In genomic region chr19:1590641-1591397, GRCh38 we compare ENCODE assay signal across 8 cellular contexts. TPM values are rescaled to one million over a fixed set of nuclear protein-coding genes. Genes with fewer than 3 reads are reported as not detected.
DNase-seq lines count a peak whose midpoint lies in the region; ATAC-seq and TF ChIP-seq lines count a peak whose summit lies in the region.

No MANE protein-coding gene starts in this region.

- peaks cover 23% of the 10 kb centered on the region for H3K36me3 Mint-ChIP-seq in activated CD8-positive, alpha-beta T cell treated with anti-CD3 and anti-CD28 coated beads for 36 hours (ENCODE audit: low read depth)
- H3K36me3 Mint-ChIP-seq in glutamatergic neuron (ENCODE audit: unreplicated experiment): peaks cover 4% of the 10 kb centered on the region

- TF ChIP-seq CTCF in IMR-90 (conservative IDR thresholded peaks at IDR 0.05; ENCODE audit: low read depth, low read length) (peak; percentile 37; the same call in 1 of the 2 replicates), glutamatergic neuron (IDR thresholded peaks at IDR 0.05; ENCODE audit: partially characterized antibody, unreplicated experiment) (no peak)
- no peak for TF ChIP-seq CTCF in activated CD8-positive, alpha-beta T cell treated with anti-CD3 and anti-CD28 coated beads for 36 hours (IDR thresholded peaks at IDR 0.05)

- H4K5ac ChIP-seq in IMR-90 (ENCODE audit: low read depth, low read length): no peak overlapping the region

- H3K27ac Mint-ChIP-seq in activated CD8-positive, alpha-beta T cell treated with anti-CD3 and anti-CD28 coated beads for 36 hours: peak overlapping the region; percentile 95
- peak overlapping the region; percentile 97 for H3K27ac Mint-ChIP-seq in glutamatergic neuron (ENCODE audit: unreplicated experiment)

- H3K36me3 ChIP-seq in IMR-90 (ENCODE audit: control insufficient read depth, insufficient read depth, low read length): peaks cover 8% of the 10 kb centered on the region

- WGBS in IMR-90 (ENCODE audit: extremely low coverage in 2 of 2, insufficient read length in 1 of 2), 2 experiments: 3% methylated on average over 3 of the region's 10 CpGs; no CpG with 5 or more reads in 1 of the 2 experiments

- no peak overlapping the region for H2BK120ac ChIP-seq in IMR-90 (ENCODE audit: low read depth, low read length)

- POLR2A ChIA-PET in IMR-90 (lab: Charles Lee; ENCODE audit: unreplicated experiment): interaction anchor here (0.5 kb wide), 1 partner anchor 118 kb away, joined by 3 read pairs; no protein-coding TSS in a partner anchor
- POLR2A ChIA-PET in activated CD8-positive, alpha-beta T cell treated with anti-CD3 and anti-CD28 coated beads for 36 hours (lab: Charles Lee): interaction anchor here (0.6 to 5.1 kb wide), 12 partner anchors 9 to 788 kb away, joined by 3 to 26 read pairs (median 4); partner anchors contain the start of genes TCF3 and UQCR11

- H3K23ac ChIP-seq in IMR-90 (ENCODE audit: low read depth, low read length): peak overlapping the region; percentile 86

- peak overlapping the region; percentile 98 for H3K14ac ChIP-seq in IMR-90 (replicated peaks; ENCODE audit: low read depth, low read length)

- H2AK5ac ChIP-seq in IMR-90 (ENCODE audit: low read depth, low read length): peak overlapping the region; percentile 96

- peaks cover 13 to 65% of the 10 kb centered on the region in 2 experiments for H3K79me1 ChIP-seq in IMR-90 (ENCODE audit: low read depth in 1 of 2, low read length in 2 of 2)

- peak overlapping the region; percentile 93 for H3K4me2 ChIP-seq in IMR-90 (ENCODE audit: low read depth, low read length)

- H3K4me1 ChIP-seq in IMR-90 (ENCODE audit: control insufficient read depth, insufficient read depth, low read length): peaks cover 11% of the 10 kb centered on the region

- H3K9ac ChIP-seq in IMR-90 (ENCODE audit: low read depth, low read length): peak overlapping the region; percentile 95

- H2BK5ac ChIP-seq in IMR-90 (ENCODE audit: low read depth, low read length, poor library complexity, severe bottlenecking): no peak overlapping the region

- H3K27me3 Mint-ChIP-seq in activated CD8-positive, alpha-beta T cell treated with anti-CD3 and anti-CD28 coated beads for 36 hours: no peaks in the 10 kb centered on the region
- peaks cover 15% of the 10 kb centered on the region for H3K27me3 Mint-ChIP-seq in glutamatergic neuron (ENCODE audit: unreplicated experiment)

- peak overlapping the region; percentile 92 for H3K4me3 Mint-ChIP-seq in activated CD8-positive, alpha-beta T cell treated with anti-CD3 and anti-CD28 coated beads for 36 hours
- peak overlapping the region; percentile 95 for H3K4me3 Mint-ChIP-seq in glutamatergic neuron (ENCODE audit: unreplicated experiment)

- H2AK9ac ChIP-seq in IMR-90 (replicated peaks; ENCODE audit: low read depth, low read length, poor library complexity): peak overlapping the region; percentile 100

- in situ Hi-C loops in IMR-90 (cut with MboI; ENCODE audit: low sequenced_read_pairs): no loop called here

- H3K4me3 ChIP-seq in IMR-90 (ENCODE audit: insufficient read depth, low read depth, low read length): peak overlapping the region; percentile 61

- H3K4me1 Mint-ChIP-seq in activated CD8-positive, alpha-beta T cell treated with anti-CD3 and anti-CD28 coated beads for 36 hours (ENCODE audit: low read depth): peaks cover 26% of the 10 kb centered on the region
- H3K4me1 Mint-ChIP-seq in glutamatergic neuron (ENCODE audit: low read depth, unreplicated experiment): peaks cover 19% of the 10 kb centered on the region

- no peaks in the 10 kb centered on the region for H3K27me3 ChIP-seq in IMR-90 (ENCODE audit: control insufficient read depth, insufficient read depth, low read length)

- intact Hi-C loops in IMR-90 (cut with micrococcal nuclease): no loop called here
- intact Hi-C loops in activated CD8-positive, alpha-beta T cell treated with anti-CD3 and anti-CD28 coated beads for 36 hours (cut with micrococcal nuclease): no loop called here

- peak overlapping the region; percentile 97 to 100; a peak in 2 of 4 replicates for H4K8ac ChIP-seq in IMR-90 (ENCODE audit: low read depth in 2 of 2, low read length in 2 of 2)

- H3K56ac ChIP-seq in IMR-90 (ENCODE audit: extremely low read depth, insufficient read depth, low read length): peak overlapping the region; percentile 96

- peak overlapping the region; percentile 81 for H3K27ac ChIP-seq in IMR-90 (ENCODE audit: insufficient read depth, low read length)
- H3K27ac ChIP-seq in substantia nigra (ENCODE audit: low read depth, low read length, poor library complexity, severe bottlenecking): no peak overlapping the region

- peak; percentile 65 for DNase-seq in ELF-1 (ENCODE audit: low read depth, low spot score)
- no peak for DNase-seq in IMR-90
- peak; percentile 63 for DNase-seq in activated CD8-positive, alpha-beta T cell treated with anti-CD3 and anti-CD28 coated beads for 36 hours
- peak; percentile 46 for DNase-seq in glutamatergic neuron
- peak; percentile 53 for DNase-seq in stimulated activated CD4-positive, alpha-beta T cell treated with anti-CD3 and anti-CD28 coated beads, Interleukin-15, amount 100 ng/mL, for 24 hours
- DNase-seq in substantia nigra (lab: John Stamatoyannopoulos, UW): no peak

- dilution Hi-C loops in IMR-90 (cut with HindIII; ENCODE audit: low sequenced_read_pairs, unreplicated experiment): no loop called here

- no TSS peak for BruUV-seq in IMR-90 (replicated peaks; lab: Mats Ljungman, UMichigan)

- ATAC-seq in IMR-90 (ENCODE audit: low read depth) (no peak), GM18867 (IDR thresholded peaks at IDR 0.05; ENCODE audit: unreplicated experiment) (no peak), HG03095 (IDR thresholded peaks at IDR 0.05; ENCODE audit: unreplicated experiment) (no peak)
- peak; percentile 20 for ATAC-seq in activated CD8-positive, alpha-beta T cell treated with anti-CD3 and anti-CD28 coated beads for 36 hours

- peaks cover 42% of the 10 kb centered on the region for H4K20me1 ChIP-seq in IMR-90 (ENCODE audit: insufficient read depth, low read length)

- peaks cover 11% of the 10 kb centered on the region for H3K9me1 ChIP-seq in IMR-90 (ENCODE audit: insufficient read depth, low read length)

- H3K9me3 Mint-ChIP-seq in activated CD8-positive, alpha-beta T cell treated with anti-CD3 and anti-CD28 coated beads for 36 hours: no peaks in the 10 kb centered on the region
- peaks cover 16% of the 10 kb centered on the region for H3K9me3 Mint-ChIP-seq in glutamatergic neuron (ENCODE audit: unreplicated experiment)

- H3K4ac ChIP-seq in IMR-90 (ENCODE audit: low read depth, low read length): peak overlapping the region; percentile 97

- CTCF ChIA-PET in IMR-90 (lab: Yijun Ruan, JAX): interaction anchor here (0.7 kb wide), 1 partner anchor 34 kb away, joined by 3 read pairs; no protein-coding TSS in a partner anchor
- CTCF ChIA-PET in activated CD8-positive, alpha-beta T cell treated with anti-CD3 and anti-CD28 coated beads for 36 hours (lab: Charles Lee): interaction anchor here (1.0 to 1.5 kb wide), 8 partner anchors 11 to 181 kb away, joined by 3 to 6 read pairs (median 4); partner anchors contain the start of gene UQCR11

- peak overlapping the region; percentile 18; the same call in 1 of the 2 replicates for H4K91ac ChIP-seq in IMR-90 (ENCODE audit: insufficient read depth, low read depth, low read length)

- H3K9me3 ChIP-seq in IMR-90 (ENCODE audit: control insufficient read depth, insufficient read depth, low read length): no peaks in the 10 kb centered on the region

- H2AFZ ChIP-seq in IMR-90 (replicated peaks; ENCODE audit: low read length, poor library complexity): peak overlapping the region; percentile 34

- TF ChIP-seq RAD21 in IMR-90 (IDR thresholded peaks at IDR 0.05; ENCODE audit: low read length): peak; percentile 25; the same call in 1 of the 2 replicates

- no peak overlapping the region for H2BK20ac ChIP-seq in IMR-90 (ENCODE audit: low read depth, low read length)

- no peak overlapping the region for H2BK15ac ChIP-seq in IMR-90 (ENCODE audit: low read depth, low read length)

- no peak for TF ChIP-seq POLR2A in IMR-90 (IDR thresholded peaks at IDR 0.05; ENCODE audit: low read depth, low read length)

- no peak overlapping the region for H3K18ac ChIP-seq in IMR-90 (ENCODE audit: low read depth, low read length)

TF ChIP-seq in IMR-90, 13 proteins besides CTCF, POLR2A, EP300 and RAD21 (continues in another document):
- TF ChIP-seq CEBPB (IDR thresholded peaks at IDR 0.05; ENCODE audit: low read depth, low read length) (no peak), CHD1 (IDR thresholded peaks at IDR 0.05; ENCODE audit: low read depth, low read length) (no peak), FOS (IDR thresholded peaks at IDR 0.05; ENCODE audit: low read depth, low read length) (no peak), MAFK (IDR thresholded peaks at IDR 0.05; ENCODE audit: low read depth, low read length) (no peak), MAZ (IDR thresholded peaks at IDR 0.05; ENCODE audit: borderline replicate concordance, low read depth, low read length) (no peak), BHLHE40 (IDR thresholded peaks at IDR 0.05; ENCODE audit: low read depth, low read length) (no peak), SMC3 (IDR thresholded peaks at IDR 0.05; ENCODE audit: low read depth, low read length) (0 out of 2 replicates have a peak, but pooled peaks have one; percentile 15)

RNA-seq across cellular contexts. Expression of gene MBD3, which starts 1.8 kb away (rescaled TPM):
- total RNA-seq in IMR-90 (2012; rRNA removed) (42.5 and 47.5 TPM in 2 replicates), glutamatergic neuron (ENCODE audit: unreplicated experiment) (106 TPM)
- 66.3 and 79.9 TPM in 2 replicates for polyA plus RNA-seq in IMR-90 (2012; rRNA removed)
- 48.0 and 72.2 TPM in 2 replicates for polyA plus RNA-seq in IMR-90 (2012; cell fraction: cytosol; rRNA removed)
- polyA plus RNA-seq in IMR-90 (2012; cell fraction: nucleus; rRNA removed; ENCODE audit: low replicate concordance): 121 and 247 TPM in 2 replicates
- total RNA-seq in activated CD8-positive, alpha-beta T cell treated with anti-CD3 and anti-CD28 coated beads for 36 hours: 10 to 100 TPM; 87.8 to 92.5 TPM

RNA-seq across cellular contexts. Expression of gene UQCR11, which starts 14.4 kb away (rescaled TPM):
- 22.8 and 29.2 TPM in 2 replicates for total RNA-seq in IMR-90 (2012; rRNA removed)
- polyA plus RNA-seq in IMR-90 (2012; rRNA removed): 177 and 248 TPM in 2 replicates
- 116 and 122 TPM in 2 replicates for polyA plus RNA-seq in IMR-90 (2012; cell fraction: cytosol; rRNA removed)
- 35.8 and 42.4 TPM in 2 replicates for polyA plus RNA-seq in IMR-90 (2012; cell fraction: nucleus; rRNA removed; ENCODE audit: low replicate concordance)
- 100 to 1,000 TPM; 231 TPM for total RNA-seq in activated CD8-positive, alpha-beta T cell treated with anti-CD3 and anti-CD28 coated beads for 36 hours
- 204 TPM for total RNA-seq in glutamatergic neuron (ENCODE audit: unreplicated experiment)

RNA-seq across cellular contexts. Expression of gene MEX3D, which starts 22.7 kb away (rescaled TPM):
- total RNA-seq in IMR-90 (2012; rRNA removed) (9.1 and 11.9 TPM in 2 replicates), glutamatergic neuron (ENCODE audit: unreplicated experiment) (96.7 TPM)
- polyA plus RNA-seq in IMR-90 (2012; rRNA removed): 9.6 and 18.2 TPM in 2 replicates
- 9.3 and 32.6 TPM in 2 replicates for polyA plus RNA-seq in IMR-90 (2012; cell fraction: cytosol; rRNA removed)
- polyA plus RNA-seq in IMR-90 (2012; cell fraction: nucleus; rRNA removed; ENCODE audit: low replicate concordance): 7.9 and 22.2 TPM in 2 replicates
- total RNA-seq in activated CD8-positive, alpha-beta T cell treated with anti-CD3 and anti-CD28 coated beads for 36 hours: 1 to 10 TPM; 5.0 to 5.5 TPM

Comparison
In these comparisons a context has a peak if more than half of its experiments do, and no peak if none do; other contexts are left out.
1. DNase-seq: peak in ELF-1 (single experiment), activated CD8-positive, alpha-beta T cell treated with anti-CD3 and anti-CD28 coated beads for 36 hours (single experiment), glutamatergic neuron (single experiment) and stimulated activated CD4-positive, alpha-beta T cell treated with anti-CD3 and anti-CD28 coated beads, Interleukin-15, amount 100 ng/mL, for 24 hours (single experiment); none in IMR-90 (single experiment) and substantia nigra (0 of 49).